8 cellular contexts compared by ENCODE assay signal in the genomic region with DNA sequence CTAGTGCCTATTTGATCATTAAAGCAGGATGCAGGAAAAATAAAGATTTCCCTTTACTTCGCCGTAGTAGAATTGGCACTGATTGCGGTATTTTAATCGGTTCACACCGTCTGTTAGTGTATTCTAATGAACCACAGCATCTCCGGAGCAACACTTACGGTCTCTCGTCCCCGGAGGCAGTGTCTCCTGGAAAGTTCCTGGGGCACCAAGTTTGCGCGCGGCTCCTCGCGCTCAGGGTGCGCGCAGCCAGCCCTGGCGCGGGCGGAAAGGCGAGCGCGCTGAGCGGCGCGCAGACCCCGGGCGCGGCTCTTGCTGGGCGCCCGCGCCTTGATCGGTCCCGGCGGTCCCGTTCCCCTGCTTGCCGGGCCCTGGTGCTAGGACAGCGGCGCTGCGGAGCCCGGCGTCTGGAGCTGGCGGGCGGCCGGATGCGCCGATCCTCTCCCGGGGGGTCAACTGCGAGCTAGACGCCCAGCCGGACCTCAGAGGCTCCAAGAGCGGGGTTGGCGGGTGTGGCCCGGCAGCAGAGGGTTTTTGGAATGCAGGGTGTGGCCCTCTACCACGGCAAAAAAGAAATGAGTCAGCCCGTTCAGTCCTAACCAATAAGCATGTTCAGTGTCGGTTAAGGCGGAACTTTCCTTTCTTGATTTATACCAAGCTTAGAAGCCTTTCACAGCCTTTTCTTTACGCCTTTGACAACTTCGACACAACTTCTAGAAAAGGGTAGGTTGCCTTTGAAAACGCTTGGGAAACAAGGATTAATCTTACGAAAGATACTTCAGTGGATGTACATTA.
DNase-seq lines count a peak whose midpoint lies in the region; ATAC-seq, FAIRE-seq and TF ChIP-seq lines count a peak whose summit lies in the region.

No MANE protein-coding gene starts in this region.

- ATAC-seq in activated CD8-positive, alpha-beta memory T cell treated with anti-CD3 and anti-CD28 coated beads, Interleukin-2, amount 10 ng/mL, durations not matched to agents 7 days and 5 days: peak; percentile 89
- peak; percentile 91 to 92 for ATAC-seq in stimulated activated naive B cell treated with anti-CD40 and anti-IgM and Interleukin-4, amounts not matched to agents 10 μg/mL and 1 μg/mL and 100 μg/mL, for 72 hours (replicated peaks)

- H3K4me3 Mint-ChIP-seq in activated CD8-positive, alpha-beta memory T cell treated with anti-CD3 and anti-CD28 coated beads, Interleukin-2, amount 10 ng/mL, durations not matched to agents 7 days and 5 days: peak overlapping the region; percentile 90
- peak overlapping the region; percentile 92 to 98 for H3K4me3 Mint-ChIP-seq in stimulated activated naive B cell treated with anti-CD40 and anti-IgM and Interleukin-4, amounts not matched to agents 10 μg/mL and 1 μg/mL and 100 μg/mL, for 72 hours

- peak overlapping the region; percentile 67 for H3K27ac ChIP-seq in epithelial cell of prostate

- peaks cover 15% of the 10 kb centered on the region for H3K36me3 Mint-ChIP-seq in activated CD8-positive, alpha-beta memory T cell treated with anti-CD3 and anti-CD28 coated beads, Interleukin-2, amount 10 ng/mL, durations not matched to agents 7 days and 5 days
- H3K36me3 Mint-ChIP-seq in stimulated activated naive B cell treated with anti-CD40 and anti-IgM and Interleukin-4, amounts not matched to agents 10 μg/mL and 1 μg/mL and 100 μg/mL, for 72 hours: peaks cover 3 to 9% of the 10 kb centered on the region in 2 donors

- no peaks in the 10 kb centered on the region for H3K27me3 Mint-ChIP-seq in activated CD8-positive, alpha-beta memory T cell treated with anti-CD3 and anti-CD28 coated beads, Interleukin-2, amount 10 ng/mL, durations not matched to agents 7 days and 5 days
- H3K27me3 Mint-ChIP-seq in stimulated activated naive B cell treated with anti-CD40 and anti-IgM and Interleukin-4, amounts not matched to agents 10 μg/mL and 1 μg/mL and 100 μg/mL, for 72 hours: no peaks in the 10 kb centered on the region

- H3K4me3 ChIP-seq in GM12875 (ENCODE audit: low read depth, low read length): peak overlapping the region; percentile 73

- peak overlapping the region; percentile 90 for H3K27ac Mint-ChIP-seq in activated CD8-positive, alpha-beta memory T cell treated with anti-CD3 and anti-CD28 coated beads, Interleukin-2, amount 10 ng/mL, durations not matched to agents 7 days and 5 days
- H3K27ac Mint-ChIP-seq in stimulated activated naive B cell treated with anti-CD40 and anti-IgM and Interleukin-4, amounts not matched to agents 10 μg/mL and 1 μg/mL and 100 μg/mL, for 72 hours: peak overlapping the region; percentile 85

- FAIRE-seq in H54 (lab: Jason Lieb, UNC): peak; percentile 94

- H3K9me3 Mint-ChIP-seq in activated CD8-positive, alpha-beta memory T cell treated with anti-CD3 and anti-CD28 coated beads, Interleukin-2, amount 10 ng/mL, durations not matched to agents 7 days and 5 days (ENCODE audit: low read depth): no peaks in the 10 kb centered on the region
- H3K9me3 Mint-ChIP-seq in stimulated activated naive B cell treated with anti-CD40 and anti-IgM and Interleukin-4, amounts not matched to agents 10 μg/mL and 1 μg/mL and 100 μg/mL, for 72 hours: no peaks in the 10 kb centered on the region

- peak; percentile 80 for DNase-seq in H54 (ENCODE audit: insufficient read length, low spot score)
- peak; percentile 89 for DNase-seq in LHCN-M2 (ENCODE audit: low read depth)
- peak; percentile 85 for DNase-seq in activated CD8-positive, alpha-beta memory T cell treated with anti-CD3 and anti-CD28 coated beads, Interleukin-2, amount 10 ng/mL, durations not matched to agents 7 days and 5 days
- DNase-seq in epithelial cell of prostate (ENCODE audit: low read depth, low spot score): peak; percentile 57
- DNase-seq in midbrain (lab: John Stamatoyannopoulos, UW): peak; percentile 64
- peak; percentile 42 for DNase-seq in stimulated activated naive B cell treated with anti-CD40 and anti-IgM and Interleukin-4, amounts not matched to agents 10 μg/mL and 1 μg/mL and 100 μg/mL, for 72 hours
- DNase-seq in NCI-H1092 treated with DMSO at 0.1 percent for 48 hours (lab: John Stamatoyannopoulos, UW): no peak

- CTCF ChIA-PET in activated CD8-positive, alpha-beta memory T cell treated with anti-CD3 and anti-CD28 coated beads, Interleukin-2, amount 10 ng/mL, durations not matched to agents 7 days and 5 days (lab: Charles Lee): interaction anchor here (0.9 to 3.3 kb wide), 14 partner anchors 14 to 234 kb away, joined by 3 to 8 read pairs (median 4); no protein-coding TSS in a partner anchor

- H3K4me1 Mint-ChIP-seq in activated CD8-positive, alpha-beta memory T cell treated with anti-CD3 and anti-CD28 coated beads, Interleukin-2, amount 10 ng/mL, durations not matched to agents 7 days and 5 days: peaks cover 71% of the 10 kb centered on the region
- peaks cover 28 to 40% of the 10 kb centered on the region in 2 donors for H3K4me1 Mint-ChIP-seq in stimulated activated naive B cell treated with anti-CD40 and anti-IgM and Interleukin-4, amounts not matched to agents 10 μg/mL and 1 μg/mL and 100 μg/mL, for 72 hours

- TF ChIP-seq CTCF in GM12875 (IDR thresholded peaks at IDR 0.05; ENCODE audit: borderline replicate concordance, insufficient read depth, low read depth, low read length): no peak

- TF ChIP-seq POLR2A in H54 (IDR thresholded peaks at IDR 0.05; ENCODE audit: low read depth, low read length): peak; percentile 34; the same call in 1 of the 2 replicates
